Comparison of ENCODE assay signal across 14 cellular contexts in genomic region chr12:56130876-56131275, GRCh38. TPM values are rescaled to one million over a fixed set of nuclear protein-coding genes. Genes with fewer than 3 reads are reported as not detected.
DNase-seq lines count a peak whose midpoint lies in the region; ATAC-seq lines count a peak whose summit lies in the region.
"Had no signal": no experiment of that assay in that cellular context is flagged by ENCODE, and none has a peak within 500 bp of the region (broad histone marks: within the 10 kb centered on the region; RNA-seq: fewer than 3 reads in every experiment).

No MANE protein-coding gene starts in this region.

- peaks cover 59% of the 10 kb centered on the region for H3K36me3 Mint-ChIP-seq in stimulated activated naive CD8-positive, alpha-beta T cell treated with anti-CD3 and anti-CD28 coated beads, Interleukin-15, Interleukin-2, amounts not matched to agents 100 ng/mL and 50 ng/mL, for 24 hours (ENCODE audit: low read depth)
- peaks cover 55% of the 10 kb centered on the region for H3K36me3 Mint-ChIP-seq in activated T-helper 2 cell treated with anti-CD3 and anti-CD28 coated beads, Interferon-gamma antibody, Interleukin-2, Interleukin-4, amounts not matched to agents 10 μg/mL and 5 μg/mL and 100 μg/mL, durations not matched to agents 14 hours and 24 hours and 36 hours (ENCODE audit: low read depth)
- H3K36me3 Mint-ChIP-seq in natural killer cell treated with Interleukin-12 subunit alpha and Interleukin-12 subunit beta and Interleukin-15 and Interleukin-18, amount 100 ng/mL, for 72 hours: peaks cover 23% of the 10 kb centered on the region

- no peaks in the 10 kb centered on the region for H3K27me3 Mint-ChIP-seq in stimulated activated naive CD8-positive, alpha-beta T cell treated with anti-CD3 and anti-CD28 coated beads, Interleukin-15, Interleukin-2, amounts not matched to agents 100 ng/mL and 50 ng/mL, for 24 hours
- no peaks in the 10 kb centered on the region for H3K27me3 Mint-ChIP-seq in activated T-helper 2 cell treated with anti-CD3 and anti-CD28 coated beads, Interferon-gamma antibody, Interleukin-2, Interleukin-4, amounts not matched to agents 10 μg/mL and 5 μg/mL and 100 μg/mL, durations not matched to agents 14 hours and 24 hours and 36 hours (ENCODE audit: low read depth)
- no peaks in the 10 kb centered on the region for H3K27me3 Mint-ChIP-seq in natural killer cell treated with Interleukin-12 subunit alpha and Interleukin-12 subunit beta and Interleukin-15 and Interleukin-18, amount 100 ng/mL, for 72 hours

- H3K27ac Mint-ChIP-seq in stimulated activated naive CD8-positive, alpha-beta T cell treated with anti-CD3 and anti-CD28 coated beads, Interleukin-15, Interleukin-2, amounts not matched to agents 100 ng/mL and 50 ng/mL, for 24 hours: peak overlapping the region; percentile 13
- peak overlapping the region; percentile 1 for H3K27ac Mint-ChIP-seq in activated T-helper 2 cell treated with anti-CD3 and anti-CD28 coated beads, Interferon-gamma antibody, Interleukin-2, Interleukin-4, amounts not matched to agents 10 μg/mL and 5 μg/mL and 100 μg/mL, durations not matched to agents 14 hours and 24 hours and 36 hours
- H3K27ac Mint-ChIP-seq in natural killer cell treated with Interleukin-12 subunit alpha and Interleukin-12 subunit beta and Interleukin-15 and Interleukin-18, amount 100 ng/mL, for 72 hours: peak overlapping the region; percentile 92 to 94

- intact Hi-C loops in activated T-helper 2 cell treated with anti-CD3 and anti-CD28 coated beads, Interferon-gamma antibody, Interleukin-2, Interleukin-4, amounts not matched to agents 10 μg/mL and 5 μg/mL and 100 μg/mL, durations not matched to agents 14 hours and 24 hours and 36 hours (cut with micrococcal nuclease): no loop called here

- no peak for ATAC-seq in stimulated activated naive CD8-positive, alpha-beta T cell treated with anti-CD3 and anti-CD28 coated beads, Interleukin-15, Interleukin-2, amounts not matched to agents 100 U/mL and 50 U/mL, for 24 hours
- ATAC-seq in natural killer cell treated with Interleukin-12 subunit alpha and Interleukin-12 subunit beta and Interleukin-15 and Interleukin-18, amount 100 ng/mL, for 72 hours: no peak
- ATAC-seq: pancreas had no signal

- DNase-seq in stimulated activated naive CD8-positive, alpha-beta T cell treated with anti-CD3 and anti-CD28 coated beads, Interleukin-15, Interleukin-2, amounts not matched to agents 100 U/mL and 50 U/mL, for 24 hours: no peak
- DNase-seq in activated T-helper 2 cell treated with anti-CD3 and anti-CD28 coated beads, Interferon-gamma antibody, Interleukin-2, Interleukin-4, amounts not matched to agents 10 μg/mL and 5 μg/mL and 100 μg/mL, durations not matched to agents 14 hours and 24 hours and 36 hours (ENCODE audit: low spot score): no peak
- DNase-seq in natural killer cell treated with Interleukin-12 subunit alpha and Interleukin-12 subunit beta and Interleukin-15 and Interleukin-18, amount 100 ng/mL, for 72 hours (ENCODE audit: low spot score): no peak
- DNase-seq in mucosa of gallbladder (ENCODE audit: low spot score) (no peak), DMS79 treated with DMSO at 0.1 percent for 48 hours (lab: John Stamatoyannopoulos, UW) (no peak), hepatic stellate cell (ENCODE audit: low spot score) (no peak), NCI-H2227 treated with DMSO at 0.1 percent for 48 hours (lab: John Stamatoyannopoulos, UW) (no peak)
- DNase-seq: activated effector memory CD4-positive, alpha-beta T cell treated with anti-CD3 and anti-CD28 coated beads, Interleukin-2, amount 50 U/mL, for 16 hours; Karpas-422; NCI-H1694 treated with DMSO at 0.1 percent for 48 hours; NCI-H774; pancreas; SIG-M5 had no signal

- H3K9me3 Mint-ChIP-seq in stimulated activated naive CD8-positive, alpha-beta T cell treated with anti-CD3 and anti-CD28 coated beads, Interleukin-15, Interleukin-2, amounts not matched to agents 100 ng/mL and 50 ng/mL, for 24 hours: no peaks in the 10 kb centered on the region
- H3K9me3 Mint-ChIP-seq in activated T-helper 2 cell treated with anti-CD3 and anti-CD28 coated beads, Interferon-gamma antibody, Interleukin-2, Interleukin-4, amounts not matched to agents 10 μg/mL and 5 μg/mL and 100 μg/mL, durations not matched to agents 14 hours and 24 hours and 36 hours: no peaks in the 10 kb centered on the region
- no peaks in the 10 kb centered on the region for H3K9me3 Mint-ChIP-seq in natural killer cell treated with Interleukin-12 subunit alpha and Interleukin-12 subunit beta and Interleukin-15 and Interleukin-18, amount 100 ng/mL, for 72 hours

- H3K4me3 Mint-ChIP-seq in stimulated activated naive CD8-positive, alpha-beta T cell treated with anti-CD3 and anti-CD28 coated beads, Interleukin-15, Interleukin-2, amounts not matched to agents 100 ng/mL and 50 ng/mL, for 24 hours: peak overlapping the region; percentile 99
- peak overlapping the region; percentile 98 for H3K4me3 Mint-ChIP-seq in activated T-helper 2 cell treated with anti-CD3 and anti-CD28 coated beads, Interferon-gamma antibody, Interleukin-2, Interleukin-4, amounts not matched to agents 10 μg/mL and 5 μg/mL and 100 μg/mL, durations not matched to agents 14 hours and 24 hours and 36 hours (ENCODE audit: low read depth)
- H3K4me3 Mint-ChIP-seq in natural killer cell treated with Interleukin-12 subunit alpha and Interleukin-12 subunit beta and Interleukin-15 and Interleukin-18, amount 100 ng/mL, for 72 hours: peak overlapping the region; percentile 97

- H3K4me1 Mint-ChIP-seq in stimulated activated naive CD8-positive, alpha-beta T cell treated with anti-CD3 and anti-CD28 coated beads, Interleukin-15, Interleukin-2, amounts not matched to agents 100 ng/mL and 50 ng/mL, for 24 hours (ENCODE audit: low read depth): peaks cover 63% of the 10 kb centered on the region
- H3K4me1 Mint-ChIP-seq in activated T-helper 2 cell treated with anti-CD3 and anti-CD28 coated beads, Interferon-gamma antibody, Interleukin-2, Interleukin-4, amounts not matched to agents 10 μg/mL and 5 μg/mL and 100 μg/mL, durations not matched to agents 14 hours and 24 hours and 36 hours (ENCODE audit: low read depth): peaks cover 49% of the 10 kb centered on the region
- H3K4me1 Mint-ChIP-seq in natural killer cell treated with Interleukin-12 subunit alpha and Interleukin-12 subunit beta and Interleukin-15 and Interleukin-18, amount 100 ng/mL, for 72 hours (ENCODE audit: low read depth in 2 of 2): peaks cover 52% of the 10 kb centered on the region in 2 donors

RNA-seq across cellular contexts. Expression of gene ESYT1, which starts 2.8 kb away (rescaled TPM):
- 154 TPM in 2 replicates for total RNA-seq in activated T-helper 2 cell treated with anti-CD3 and anti-CD28 coated beads, Interferon-gamma antibody, Interleukin-2, Interleukin-4, amounts not matched to agents 10 μg/mL and 5 μg/mL and 100 μg/mL, durations not matched to agents 14 hours and 24 hours and 36 hours
- total RNA-seq in natural killer cell treated with Interleukin-12 subunit alpha and Interleukin-12 subunit beta and Interleukin-15 and Interleukin-18, amount 100 ng/mL, for 72 hours: 100 to 1,000 TPM in 1 of 2 donors, 10 to 100 TPM in 1; 89.3 to 120 TPM
- total RNA-seq in mucosa of gallbladder: 111 TPM

RNA-seq across cellular contexts. Expression of gene ZC3H10, which starts 12.8 kb away (rescaled TPM):
- 7.7 and 9.2 TPM in 2 replicates for total RNA-seq in activated T-helper 2 cell treated with anti-CD3 and anti-CD28 coated beads, Interferon-gamma antibody, Interleukin-2, Interleukin-4, amounts not matched to agents 10 μg/mL and 5 μg/mL and 100 μg/mL, durations not matched to agents 14 hours and 24 hours and 36 hours
- 10 to 100 TPM; 11.4 to 14.9 TPM for total RNA-seq in natural killer cell treated with Interleukin-12 subunit alpha and Interleukin-12 subunit beta and Interleukin-15 and Interleukin-18, amount 100 ng/mL, for 72 hours
- total RNA-seq in mucosa of gallbladder: 5.4 TPM

RNA-seq across cellular contexts. Expression of gene RPL41, which starts 14.4 kb away (rescaled TPM):
- total RNA-seq in activated T-helper 2 cell treated with anti-CD3 and anti-CD28 coated beads, Interferon-gamma antibody, Interleukin-2, Interleukin-4, amounts not matched to agents 10 μg/mL and 5 μg/mL and 100 μg/mL, durations not matched to agents 14 hours and 24 hours and 36 hours: 3,925 and 4,057 TPM in 2 replicates
- 1,000 to 10,000 TPM; 2,363 to 2,700 TPM for total RNA-seq in natural killer cell treated with Interleukin-12 subunit alpha and Interleukin-12 subunit beta and Interleukin-15 and Interleukin-18, amount 100 ng/mL, for 72 hours
- total RNA-seq in mucosa of gallbladder: 2,534 TPM

RNA-seq across cellular contexts. Expression of gene MYL6B, which starts 21.5 kb away (rescaled TPM):
- total RNA-seq in activated T-helper 2 cell treated with anti-CD3 and anti-CD28 coated beads, Interferon-gamma antibody, Interleukin-2, Interleukin-4, amounts not matched to agents 10 μg/mL and 5 μg/mL and 100 μg/mL, durations not matched to agents 14 hours and 24 hours and 36 hours: 89.7 and 94.3 TPM in 2 replicates
- total RNA-seq in natural killer cell treated with Interleukin-12 subunit alpha and Interleukin-12 subunit beta and Interleukin-15 and Interleukin-18, amount 100 ng/mL, for 72 hours: 10 to 100 TPM; 32.0 to 65.5 TPM
- 53.7 TPM for total RNA-seq in mucosa of gallbladder

RNA-seq across cellular contexts. Expression of gene PA2G4, which starts 26.5 kb away (rescaled TPM):
- 356 and 364 TPM in 2 replicates for total RNA-seq in activated T-helper 2 cell treated with anti-CD3 and anti-CD28 coated beads, Interferon-gamma antibody, Interleukin-2, Interleukin-4, amounts not matched to agents 10 μg/mL and 5 μg/mL and 100 μg/mL, durations not matched to agents 14 hours and 24 hours and 36 hours
- total RNA-seq in natural killer cell treated with Interleukin-12 subunit alpha and Interleukin-12 subunit beta and Interleukin-15 and Interleukin-18, amount 100 ng/mL, for 72 hours: 100 to 1,000 TPM; 233 to 318 TPM
- total RNA-seq in mucosa of gallbladder: 64.9 TPM

Comparison
In these comparisons a context has a peak if more than half of its experiments do, and no peak if none do; other contexts are left out.
1. H3K27ac Mint-ChIP-seq: peak in every context shown above with its lines; median percentile 93 in natural killer cell treated with Interleukin-12 subunit alpha and Interleukin-12 subunit beta and Interleukin-15 and Interleukin-18, amount 100 ng/mL, for 72 hours; 13 in stimulated activated naive CD8-positive, alpha-beta T cell treated with anti-CD3 and anti-CD28 coated beads, Interleukin-15, Interleukin-2, amounts not matched to agents 100 ng/mL and 50 ng/mL, for 24 hours; 1 in activated T-helper 2 cell treated with anti-CD3 and anti-CD28 coated beads, Interferon-gamma antibody, Interleukin-2, Interleukin-4, amounts not matched to agents 10 μg/mL and 5 μg/mL and 100 μg/mL, durations not matched to agents 14 hours and 24 hours and 36 hours.